Comparison of ENCODE assay signal across 1 cellular context in genomic region chr19:43610493-43610892, GRCh38.
TF ChIP-seq lines count a peak whose summit lies in the region.

No MANE protein-coding gene starts in this region.

TF ChIP-seq in A549, 52 proteins besides CTCF, POLR2A, EP300 and RAD21:
- TF ChIP-seq BHLHE40 (IDR thresholded peaks at IDR 0.05; ENCODE audit: low read depth, low read length) (no peak), HOXB5 (CRISPR knock-in tag; IDR thresholded peaks at IDR 0.05) (no peak)
